ENCODE assay signal across 18 cellular contexts in the genomic region with DNA sequence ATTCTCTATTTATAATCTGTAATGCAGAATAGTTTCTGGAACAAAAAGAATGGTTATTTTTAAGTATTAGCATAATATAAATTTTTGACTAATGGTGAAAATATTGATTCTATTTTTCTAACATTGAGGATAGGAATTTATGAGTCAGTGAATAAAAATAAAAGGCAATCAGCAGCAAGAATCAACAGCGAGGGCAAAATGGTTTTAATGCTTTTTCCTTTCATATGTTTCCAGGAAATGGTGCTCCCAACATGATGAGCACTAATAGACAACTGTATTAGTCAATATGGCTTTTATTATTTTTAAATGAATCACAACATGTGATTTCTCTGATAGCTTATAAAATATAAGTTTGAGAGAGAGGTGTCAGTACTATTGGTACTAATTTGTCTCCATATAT.
DNase-seq lines count a peak whose midpoint lies in the region; FAIRE-seq and TF ChIP-seq lines count a peak whose summit lies in the region.
"Had no signal": no experiment of that assay in that cellular context is flagged by ENCODE, and none has a peak within 500 bp of the region (broad histone marks: within the 10 kb centered on the region; RNA-seq: fewer than 3 reads in every experiment).

No MANE protein-coding gene starts in this region.

- no peaks in the 10 kb centered on the region for H3K9me3 ChIP-seq in astrocyte (ENCODE audit: insufficient read depth, low read depth, low read length)
- no peaks in the 10 kb centered on the region for H3K9me3 ChIP-seq in SJCRH30 (replicated peaks)
- H3K9me3 ChIP-seq in osteoblast (ENCODE audit: low read depth, low read length) = no peaks in the 10 kb centered on the region
- H3K9me3 ChIP-seq: HAP-1 had no signal

- no peak for FAIRE-seq in astrocyte (lab: Jason Lieb, UNC)

- TF ChIP-seq CTCF in astrocyte (IDR thresholded peaks at IDR 0.05; ENCODE audit: insufficient read depth, low read depth, low read length) = no peak
- TF ChIP-seq CTCF in fibroblast of mammary gland (conservative IDR thresholded peaks at IDR 0.05; ENCODE audit: control insufficient read depth, insufficient read depth, low read depth, low read length) = no peak
- no peak for TF ChIP-seq CTCF in osteoblast (IDR thresholded peaks at IDR 0.05; ENCODE audit: extremely low read depth, low read depth, low read length)

- no peak overlapping the region for H3K4me3 Mint-ChIP-seq in astrocyte (ENCODE audit: unreplicated experiment)
- H3K4me3 Mint-ChIP-seq: CD14-positive monocyte had no signal

- no peaks in the 10 kb centered on the region for H4K20me1 ChIP-seq in astrocyte (ENCODE audit: insufficient read depth, low read length)
- H4K20me1 ChIP-seq in osteoblast (ENCODE audit: insufficient read depth, low read length) = no peaks in the 10 kb centered on the region

- no peak overlapping the region for H3K4me2 ChIP-seq in astrocyte (ENCODE audit: low read length)
- H3K4me2 ChIP-seq in osteoblast (ENCODE audit: insufficient read depth, low read length) = no peak overlapping the region

- no peak overlapping the region for H3K27ac Mint-ChIP-seq in astrocyte (ENCODE audit: unreplicated experiment)
- H3K27ac Mint-ChIP-seq: CD14-positive monocyte had no signal

- no peaks in the 10 kb centered on the region for H3K36me3 Mint-ChIP-seq in astrocyte (ENCODE audit: low read depth, unreplicated experiment)
- H3K36me3 Mint-ChIP-seq: CD14-positive monocyte had no signal

- H3K27me3 ChIP-seq in astrocyte (ENCODE audit: insufficient read depth, low read length) (no peaks in the 10 kb centered on the region), SJCRH30 (no peaks in the 10 kb centered on the region), osteoblast (ENCODE audit: insufficient read depth, low read length) (no peaks in the 10 kb centered on the region)

- peak; percentile 6 for DNase-seq in ELR (ENCODE audit: low read depth)
- peak; percentile 6 for DNase-seq in astrocyte (ENCODE audit: low read depth)
- peak; percentile 17 for DNase-seq in fibroblast of mammary gland (ENCODE audit: low read depth)
- DNase-seq in SJCRH30 = no peak
- no peak for DNase-seq in osteoblast (ENCODE audit: insufficient read length, low spot score, missing footprints)
- no peak for DNase-seq in SKM-1 treated with dmso at 0.1 percent for 144 hours (lab: John Stamatoyannopoulos, UW; ENCODE audit: unreplicated experiment)
- no peak for DNase-seq in ecto neural progenitor cell (ENCODE audit: low spot score)
- DNase-seq: DMS79 treated with DMSO at 0.1 percent for 48 hours, GDM1, KG1, MV-4-11, NCI-H187, NCI-H2107, NCI-H510A, NCI-H774, SHP77 had no signal

- H3K4me1 ChIP-seq in astrocyte (ENCODE audit: insufficient read depth, low read length) = no peaks in the 10 kb centered on the region
- H3K4me1 ChIP-seq in SJCRH30 = no peaks in the 10 kb centered on the region
- H3K4me1 ChIP-seq in osteoblast (ENCODE audit: insufficient read depth, low read length) = no peaks in the 10 kb centered on the region
- H3K4me1 ChIP-seq: HAP-1 had no signal

- H3K27ac ChIP-seq in astrocyte (ENCODE audit: low read depth, low read length) = no peak overlapping the region
- H3K27ac ChIP-seq in SJCRH30 = no peak overlapping the region
- no peak overlapping the region for H3K27ac ChIP-seq in osteoblast (ENCODE audit: low read depth, low read length)

- H3K9me3 Mint-ChIP-seq in astrocyte (ENCODE audit: unreplicated experiment) = no peaks in the 10 kb centered on the region
- H3K9me3 Mint-ChIP-seq: CD14-positive monocyte had no signal

- H3K9ac ChIP-seq in astrocyte (ENCODE audit: low read length) = no peak overlapping the region

- H3K4me1 Mint-ChIP-seq in astrocyte (ENCODE audit: low read depth, unreplicated experiment) = no peaks in the 10 kb centered on the region
- H3K4me1 Mint-ChIP-seq: CD14-positive monocyte had no signal

- H3K27me3 Mint-ChIP-seq in astrocyte (ENCODE audit: low read depth, unreplicated experiment) = no peaks in the 10 kb centered on the region

- H3K79me2 ChIP-seq in astrocyte (ENCODE audit: insufficient read depth, low read length) (no peaks in the 10 kb centered on the region), osteoblast (ENCODE audit: insufficient read depth, low read length) (no peaks in the 10 kb centered on the region)

- H3K36me3 ChIP-seq in astrocyte (ENCODE audit: insufficient read depth, low read length) = no peaks in the 10 kb centered on the region
- H3K36me3 ChIP-seq in SJCRH30 = no peaks in the 10 kb centered on the region
- H3K36me3 ChIP-seq in osteoblast (ENCODE audit: insufficient read depth, low read length) = no peaks in the 10 kb centered on the region
- H3K36me3 ChIP-seq: HAP-1 had no signal

- no peak overlapping the region for H2AFZ ChIP-seq in astrocyte (ENCODE audit: low read depth, low read length)
- H2AFZ ChIP-seq in osteoblast (ENCODE audit: low read length) = no peak overlapping the region

- no peak overlapping the region for H3K4me3 ChIP-seq in astrocyte (ENCODE audit: insufficient read depth, low read depth, low read length)
- no peak overlapping the region for H3K4me3 ChIP-seq in fibroblast of mammary gland (ENCODE audit: control insufficient read depth, low read depth, low read length)
- H3K4me3 ChIP-seq in SJCRH30 = no peak overlapping the region
- no peak overlapping the region for H3K4me3 ChIP-seq in osteoblast (ENCODE audit: insufficient read depth, low read length)
- H3K4me3 ChIP-seq: HAP-1 had no signal

Comparison
In these comparisons a context has a peak if more than half of its experiments do, and no peak if none do; other contexts are left out.
1. DNase-seq: peak in ELR (single experiment), astrocyte (single experiment) and fibroblast of mammary gland (single experiment); none in SJCRH30 (0 of 2), osteoblast (single experiment), SKM-1 treated with dmso at 0.1 percent for 144 hours (single experiment) and ecto neural progenitor cell (single experiment).